ENCODE assay signal across 1 cellular context in the genomic region with DNA sequence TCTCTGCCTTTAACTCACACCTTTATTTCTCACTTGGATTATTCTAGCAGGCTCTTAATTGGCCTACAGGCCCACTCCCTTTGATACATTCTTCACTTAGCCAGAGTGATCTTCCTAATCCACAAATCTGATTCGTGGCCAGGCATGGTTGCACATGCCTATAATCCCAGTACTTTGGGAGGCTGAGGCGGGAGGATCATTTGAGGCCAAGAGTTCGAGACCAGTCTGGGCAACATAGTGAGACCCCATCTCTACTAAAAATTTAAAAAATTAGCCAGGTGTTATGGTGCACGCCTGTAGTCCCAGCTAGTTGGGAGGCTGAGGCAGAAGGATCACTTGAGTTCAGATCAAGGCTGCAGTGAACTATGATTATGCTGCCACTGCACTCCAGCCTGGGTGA.
TF ChIP-seq lines count a peak whose summit lies in the region.

No MANE protein-coding gene starts in this region.

TF ChIP-seq in HCT116, 20 proteins besides CTCF, POLR2A, EP300 and RAD21:
- no peak for TF ChIP-seq EGR1 (IDR thresholded peaks at IDR 0.05; ENCODE audit: low read depth)
